Comparison of ENCODE assay signal across 7 cellular contexts in genomic region chr5:11700376-11700775, GRCh38.
"Had no signal": no experiment of that assay in that cellular context is flagged by ENCODE, and none has a peak within 500 bp of the region (broad histone marks: within the 10 kb centered on the region; RNA-seq: fewer than 3 reads in every experiment).

No MANE protein-coding gene starts in this region.

- H3K4me1 Mint-ChIP-seq: IgD-negative memory B cell had no signal

- H3K4me3 Mint-ChIP-seq: H9, IgD-negative memory B cell had no signal

- DNase-seq: GM23248, H9, HCEC 1CT, KBM-7 had no signal

- H3K27ac Mint-ChIP-seq: H9, IgD-negative memory B cell had no signal

- H3K27me3 Mint-ChIP-seq: IgD-negative memory B cell had no signal

- H2AFZ ChIP-seq: GM23248 had no signal

- H3K36me3 Mint-ChIP-seq: IgD-negative memory B cell had no signal

- ATAC-seq: HepG2 had no signal

- H3K27ac ChIP-seq: GM23248, HL-60 had no signal

- H3K4me3 ChIP-seq: GM23248 had no signal

- H3K9me3 Mint-ChIP-seq: H9, IgD-negative memory B cell had no signal

- H3K9ac ChIP-seq: GM23248 had no signal
